ENCODE assay signal across 8 cellular contexts in genomic region chr1:185044981-185045792, GRCh38. TPM values are rescaled to one million over a fixed set of nuclear protein-coding genes. Genes with fewer than 3 reads are reported as not detected.
DNase-seq lines count a peak whose midpoint lies in the region; TF ChIP-seq lines count a peak whose summit lies in the region.

Gene RNF2 (plus strand): TSS chr1:185045558. CDS start chr1:185087554, 41,996 bp downstream.

- intact Hi-C loops in head of caudate nucleus (cut with DNase I), result loop anchor here (5.0 to 10.0 kb wide), 2 partner anchors 112 to 270 kb away; partner anchors contain the start of genes IVNS1ABP, SWT1 and TRMT1L
- intact Hi-C loops in ovary (cut with DNase I), result loop anchor here in 1 of 4 donors (10.0 kb wide), 1 partner anchor 110 kb away; the partner anchor contains the start of genes SWT1 and TRMT1L

- no peak within 1 kb of the TSS for H2BK20ac ChIP-seq in H9 (ENCODE audit: low read depth, low read length, poor library complexity, severe bottlenecking)

- H3K27ac ChIP-seq in H9 (ENCODE audit: insufficient read length, low read depth, low read length) (no peak within 1 kb of the TSS), ovary (peak within 1 kb of the TSS; percentile 81 to 87), thymus (ENCODE audit: low read depth) (peak within 1 kb of the TSS; percentile 74)

- H2AFZ ChIP-seq in H9 (ENCODE audit: low read length), result no peak within 1 kb of the TSS

- no peak within 1 kb of the TSS for H2BK15ac ChIP-seq in H9 (ENCODE audit: low read depth, low read length)

- H3K23me2 ChIP-seq in H9 (ENCODE audit: insufficient read length, low read depth, low read length, poor library complexity, severe bottlenecking), result peaks cover 3% of the 10 kb centered on the region

- peak within 1 kb of the TSS; percentile 93 to 99 (median 97) for H3K27ac Mint-ChIP-seq in H9
- H3K27ac Mint-ChIP-seq in activated naive CD8-positive, alpha-beta T cell, result peak within 1 kb of the TSS; percentile 92

- peaks cover 37 to 38% of the 10 kb centered on the region in 2 experiments for H3K4me1 Mint-ChIP-seq in H9
- peaks cover 49% of the 10 kb centered on the region for H3K4me1 Mint-ChIP-seq in activated naive CD8-positive, alpha-beta T cell (ENCODE audit: low read depth)

- peaks cover 3% of the 10 kb centered on the region; the same call in 1 of the 2 replicates for H3K4me1 ChIP-seq in H9 (ENCODE audit: insufficient read depth, low read length)
- no peaks in the 10 kb centered on the region for H3K4me1 ChIP-seq in ovary (ENCODE audit: insufficient read depth)
- peaks cover 2% of the 10 kb centered on the region for H3K4me1 ChIP-seq in thymus (ENCODE audit: control insufficient read depth, insufficient read depth, low read length)

- H3K27me3 ChIP-seq in H9 (ENCODE audit: insufficient read depth, low read length), result peaks cover 2% of the 10 kb centered on the region; the same call in 1 of the 2 replicates
- no peaks in the 10 kb centered on the region for H3K27me3 ChIP-seq in ovary
- H3K27me3 ChIP-seq in thymus (ENCODE audit: control insufficient read depth, insufficient read depth), result no peaks in the 10 kb centered on the region

- TF ChIP-seq CTCF in H9 (conservative IDR thresholded peaks at IDR 0.05) (no peak; the same call in 2 of the 3 replicates), ovary (IDR thresholded peaks at IDR 0.05) (no peak)

- no CpG with 5 or more reads among the region's 84 CpGs for whole genome bisulfite sequencing in H9 (ENCODE audit: extremely low coverage, insufficient read length, low lambda C conversion rate)
- WGBS in ovary, 3 donors, result 1 to 2% (median 1%) methylated on average over 35 to 84 of the region's 84 CpGs
- 3% methylated on average over 84 of the region's 84 CpGs for WGBS in thymus

- no peak within 1 kb of the TSS for H3K4ac ChIP-seq in H9 (ENCODE audit: low read depth, low read length)

- H3K79me1 ChIP-seq in H9 (ENCODE audit: insufficient read depth, low read depth, low read length, poor library complexity, severe bottlenecking), result peaks cover 5% of the 10 kb centered on the region

- peak within 1 kb of the TSS; percentile 81 for H3K9ac ChIP-seq in H9 (ENCODE audit: extremely low read depth, insufficient read length, low read length)

- no peak within 1 kb of the TSS for H4K5ac ChIP-seq in H9 (ENCODE audit: insufficient read length, low read depth, low read length)

- no peak within 1 kb of the TSS for H2BK120ac ChIP-seq in H9 (ENCODE audit: low read depth, low read length, poor library complexity, severe bottlenecking)

- H3T11ph ChIP-seq in H9 (ENCODE audit: low read length), result no peak within 1 kb of the TSS

- TF ChIP-seq EP300 in ovary (IDR thresholded peaks at IDR 0.05), result no peak

- no peak within 1 kb of the TSS for H3K56ac ChIP-seq in H9 (ENCODE audit: insufficient read length, low read depth, low read length)

- H3K4me3 Mint-ChIP-seq in H9, result peak within 1 kb of the TSS; percentile 93 to 97
- peak within 1 kb of the TSS; percentile 90 for H3K4me3 Mint-ChIP-seq in activated naive CD8-positive, alpha-beta T cell

- peak within 1 kb of the TSS; percentile 91 for H3K18ac ChIP-seq in H9 (ENCODE audit: insufficient read length, low read depth, low read length)

- no peak within 1 kb of the TSS for H4K8ac ChIP-seq in H9 (replicated peaks; ENCODE audit: insufficient read length, low read depth, low read length)

- peak within 1 kb of the TSS; percentile 86 for H3K4me2 ChIP-seq in H9 (ENCODE audit: insufficient read depth, insufficient read length, low read length)

- H2AK5ac ChIP-seq in H9 (ENCODE audit: insufficient read length, low read length), result no peak within 1 kb of the TSS

- peak within 1 kb of the TSS; percentile 87 for H3K4me3 ChIP-seq in ovary
- peak within 1 kb of the TSS; percentile 91 for H3K4me3 ChIP-seq in thymus (ENCODE audit: low read length)

- H3K79me2 ChIP-seq in H9 (ENCODE audit: insufficient read depth, low read length), result peaks cover 24% of the 10 kb centered on the region

- H2BK12ac ChIP-seq in H9 (ENCODE audit: insufficient read length, low read depth, low read length), result peak within 1 kb of the TSS; percentile 69

- H3K9me3 ChIP-seq in H9 (ENCODE audit: control insufficient read depth, low read depth, low read length) (no peaks in the 10 kb centered on the region), ovary (no peaks in the 10 kb centered on the region), thymus (ENCODE audit: control insufficient read depth) (no peaks in the 10 kb centered on the region)

- no peak within 1 kb of the TSS for H3K23ac ChIP-seq in H9 (ENCODE audit: insufficient read length, low read depth, low read length)

- TF ChIP-seq POLR2A in ovary (IDR thresholded peaks at IDR 0.05), result no peak

- peak within 1 kb of the TSS; percentile 96 for H3K14ac ChIP-seq in H9 (ENCODE audit: insufficient read depth, low read length)

- H4K20me1 ChIP-seq in H9 (ENCODE audit: control insufficient read depth, insufficient read depth, insufficient read length), result no peaks in the 10 kb centered on the region

- H2BK5ac ChIP-seq in H9 (ENCODE audit: insufficient read length, low read length), result no peak within 1 kb of the TSS

- H3K27me3 Mint-ChIP-seq in H9 (ENCODE audit: low read depth), result peaks cover 20% of the 10 kb centered on the region
- H3K27me3 Mint-ChIP-seq in activated naive CD8-positive, alpha-beta T cell, result no peaks in the 10 kb centered on the region

- DNase-seq in G401 (ENCODE audit: low spot score), result peak; percentile 77
- DNase-seq in H9, result peak; percentile 88
- DNase-seq in M059J (ENCODE audit: low read depth), result peak; percentile 73
- peak; percentile 89 for DNase-seq in SKM-1 (lab: John Stamatoyannopoulos, UW; ENCODE audit: unreplicated experiment)
- peak; percentile 54 to 92 (median 83) for DNase-seq in head of caudate nucleus
- DNase-seq in ovary, result peak; percentile 68 to 85 (median 75)

- peak within 1 kb of the TSS; percentile 68 for H4K91ac ChIP-seq in H9 (ENCODE audit: insufficient read length, low read depth, low read length)

- in situ Hi-C loops in G401 (cut with HindIII; ENCODE audit: low sequenced_read_pairs), result no loop called here

- H3K9me3 Mint-ChIP-seq in H9, result peaks cover 0 to 4% of the 10 kb centered on the region in 2 experiments; a peak in 1 of 5 replicates
- no peaks in the 10 kb centered on the region for H3K9me3 Mint-ChIP-seq in activated naive CD8-positive, alpha-beta T cell (ENCODE audit: low read depth)

- H3K36me3 Mint-ChIP-seq in H9 (ENCODE audit: insufficient read depth in 1 of 3, low read depth in 3 of 3), result peaks cover 0 to 10% (median 4%) of the 10 kb centered on the region in 3 experiments; a peak in 3 of 7 replicates
- H3K36me3 Mint-ChIP-seq in activated naive CD8-positive, alpha-beta T cell, result no peaks in the 10 kb centered on the region

- H3K36me3 ChIP-seq in ovary (no peaks in the 10 kb centered on the region), thymus (ENCODE audit: control insufficient read depth, insufficient read depth) (no peaks in the 10 kb centered on the region)

RNA-seq across cellular contexts. Expression of gene RNF2, which starts in this region (rescaled TPM):
- 48.7 and 67.3 TPM in 2 replicates for total RNA-seq in G401 (2014; rRNA removed; shearing (Covaris generic))
- total RNA-seq in H9 (2021) (75.3 and 77.0 TPM in 2 replicates), ovary (10 to 100 TPM; 11.0 to 29.6 (median 21.3) TPM)
- total RNA-seq in M059J (2014; rRNA removed; shearing (Covaris generic)), result 25.0 and 25.4 TPM in 2 replicates
- polyA plus RNA-seq in ovary (10 to 100 TPM in 1 of 2 donors, 1 to 10 TPM in 1; 7.0 to 19.7 TPM), thymus (9.8 TPM)
